In the genomic region with DNA sequence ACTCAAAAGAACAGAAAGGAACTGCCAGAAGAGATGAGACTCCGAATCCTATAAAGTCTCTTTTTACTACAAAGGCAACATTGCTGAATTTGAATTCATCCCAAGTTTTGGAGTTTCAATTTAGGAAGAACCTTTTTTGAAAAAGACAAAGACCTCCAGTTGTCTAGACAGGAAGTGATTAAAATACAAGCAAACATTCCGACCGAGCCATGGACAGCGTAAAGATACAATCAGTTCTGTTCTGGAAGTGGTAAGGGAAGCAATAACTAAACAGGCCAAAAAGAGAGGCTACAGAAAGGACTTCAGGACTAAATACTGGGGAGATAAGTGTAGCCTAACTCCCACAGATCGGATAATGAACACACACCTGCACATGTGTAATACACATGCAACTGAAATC, we compare ENCODE assay signal across 15 cellular contexts.
A peak's percentile ranks its signal among the peaks of the same experiment; 100 is the strongest.
DNase-seq lines count a peak whose midpoint lies in the region; ATAC-seq and TF ChIP-seq lines count a peak whose summit lies in the region.
"Had no signal": no experiment of that assay in that cellular context is flagged by ENCODE, and none has a peak within 500 bp of the region (broad histone marks: within the 10 kb centered on the region; RNA-seq: fewer than 3 reads in every experiment).

No MANE protein-coding gene starts in this region.

- H3K4me1 ChIP-seq in smooth muscle cell (ENCODE audit: low read depth) = no peaks in the 10 kb centered on the region

- no peak overlapping the region for H2AFZ ChIP-seq in smooth muscle cell (ENCODE audit: low read depth)

- peaks cover 7% of the 10 kb centered on the region for H4K20me1 ChIP-seq in smooth muscle cell (ENCODE audit: low read depth)

- H3K4me2 ChIP-seq in smooth muscle cell = peak overlapping the region; percentile 46

- WGBS in smooth muscle cell (ENCODE audit: low lambda C conversion rate) = 31% methylated on average over 5 of the region's 5 CpGs

- H3K9ac ChIP-seq in smooth muscle cell (ENCODE audit: low read depth) = peak overlapping the region; percentile 41

- no peaks in the 10 kb centered on the region for H3K4me1 Mint-ChIP-seq in activated T-cell treated with anti-CD3 and anti-CD28 coated beads, Interleukin-2, amount 50 U/mL, for 24 hours (ENCODE audit: low read depth)
- H3K4me1 Mint-ChIP-seq in activated T-cell treated with anti-CD3 and anti-CD28 coated beads, Interleukin-2, amount 50 U/mL, for 4 hours (ENCODE audit: low read depth) = no peaks in the 10 kb centered on the region
- H3K4me1 Mint-ChIP-seq in WTC11 = 0 out of 2 replicates have a peak, but pooled peaks cover 3% of the 10 kb centered on the region

- H3K9me3 ChIP-seq in smooth muscle cell (replicated peaks; ENCODE audit: low read depth) = no peaks in the 10 kb centered on the region
- H3K9me3 ChIP-seq: Peyer's patch had no signal

- H3K79me2 ChIP-seq in smooth muscle cell (ENCODE audit: low read depth) = peaks cover 3% of the 10 kb centered on the region

- peaks cover 89% of the 10 kb centered on the region for H3K36me3 Mint-ChIP-seq in activated T-cell treated with anti-CD3 and anti-CD28 coated beads, Interleukin-2, amount 50 U/mL, for 24 hours (ENCODE audit: low read depth)
- peaks cover 45% of the 10 kb centered on the region for H3K36me3 Mint-ChIP-seq in activated T-cell treated with anti-CD3 and anti-CD28 coated beads, Interleukin-2, amount 50 U/mL, for 4 hours (ENCODE audit: insufficient read depth)
- H3K36me3 Mint-ChIP-seq in WTC11 = peaks cover 72% of the 10 kb centered on the region

- peak overlapping the region; percentile 85 for H3K27ac ChIP-seq in smooth muscle cell (ENCODE audit: low read depth)

- TF ChIP-seq CTCF in WTC11 (IDR thresholded peaks at IDR 0.05) = no peak
- no peak for TF ChIP-seq CTCF in fibroblast of the aortic adventitia (IDR thresholded peaks at IDR 0.05; ENCODE audit: insufficient read depth, low read length)
- TF ChIP-seq CTCF in smooth muscle cell (IDR thresholded peaks at IDR 0.05; ENCODE audit: borderline replicate concordance, insufficient read depth, poor library complexity, severe bottlenecking) = no peak
- TF ChIP-seq CTCF in GM20000 (IDR thresholded peaks at IDR 0.05; ENCODE audit: extremely low read depth, missing control alignments) = no peak

- H3K4me3 ChIP-seq in fibroblast of the aortic adventitia (ENCODE audit: low read depth, low read length) (no peak overlapping the region), smooth muscle cell (no peak overlapping the region)
- H3K4me3 ChIP-seq: Peyer's patch had no signal

- no peak for ATAC-seq in activated T-cell treated with anti-CD3 and anti-CD28 coated beads, Interleukin-2, amount 50 U/mL, for 4 hours
- no peak for ATAC-seq in WTC11
- ATAC-seq in GM19324 (IDR thresholded peaks at IDR 0.05; ENCODE audit: low FRiP score, unreplicated experiment) = no peak

- no peaks in the 10 kb centered on the region for H3K9me3 Mint-ChIP-seq in activated T-cell treated with anti-CD3 and anti-CD28 coated beads, Interleukin-2, amount 50 U/mL, for 24 hours
- no peaks in the 10 kb centered on the region for H3K9me3 Mint-ChIP-seq in activated T-cell treated with anti-CD3 and anti-CD28 coated beads, Interleukin-2, amount 50 U/mL, for 4 hours
- H3K9me3 Mint-ChIP-seq in WTC11 = no peaks in the 10 kb centered on the region
- H3K9me3 Mint-ChIP-seq: T-helper 1 cell treated with Interleukin-12 subunit alpha and Interleukin-12 subunit beta and Interleukin-4 antibody, amounts not matched to agents 30 μg/mL and 1 μg/mL, for 36 hours had no signal

- H3K27me3 ChIP-seq in smooth muscle cell (ENCODE audit: low read depth) = no peaks in the 10 kb centered on the region
- H3K27me3 ChIP-seq: Peyer's patch had no signal

- peaks cover 16% of the 10 kb centered on the region for H3K36me3 ChIP-seq in smooth muscle cell (ENCODE audit: low read depth)

- H3K27ac Mint-ChIP-seq in activated T-cell treated with anti-CD3 and anti-CD28 coated beads, Interleukin-2, amount 50 U/mL, for 24 hours = peak overlapping the region; percentile 15
- peak overlapping the region; percentile 22; the same call in 1 of the 2 replicates for H3K27ac Mint-ChIP-seq in WTC11
- H3K27ac Mint-ChIP-seq: T-helper 1 cell treated with Interleukin-12 subunit alpha and Interleukin-12 subunit beta and Interleukin-4 antibody, amounts not matched to agents 30 μg/mL and 1 μg/mL, for 36 hours had no signal

- POLR2A ChIA-PET in WTC11 (lab: Charles Lee) = no interaction called here

- no peaks in the 10 kb centered on the region for H3K27me3 Mint-ChIP-seq in activated T-cell treated with anti-CD3 and anti-CD28 coated beads, Interleukin-2, amount 50 U/mL, for 24 hours
- H3K27me3 Mint-ChIP-seq in activated T-cell treated with anti-CD3 and anti-CD28 coated beads, Interleukin-2, amount 50 U/mL, for 4 hours (ENCODE audit: low read depth) = no peaks in the 10 kb centered on the region
- H3K27me3 Mint-ChIP-seq in WTC11 (ENCODE audit: low read depth) = no peaks in the 10 kb centered on the region

- H3F3A ChIP-seq in smooth muscle cell (ENCODE audit: low read depth) = peaks cover 17% of the 10 kb centered on the region

- CTCF ChIA-PET in WTC11 (lab: Charles Lee) = no interaction called here

- H3K4me3 Mint-ChIP-seq in activated T-cell treated with anti-CD3 and anti-CD28 coated beads, Interleukin-2, amount 50 U/mL, for 24 hours = no peak overlapping the region
- no peak overlapping the region for H3K4me3 Mint-ChIP-seq in activated T-cell treated with anti-CD3 and anti-CD28 coated beads, Interleukin-2, amount 50 U/mL, for 4 hours
- no peak overlapping the region for H3K4me3 Mint-ChIP-seq in WTC11
- H3K4me3 Mint-ChIP-seq: T-helper 1 cell treated with Interleukin-12 subunit alpha and Interleukin-12 subunit beta and Interleukin-4 antibody, amounts not matched to agents 30 μg/mL and 1 μg/mL, for 36 hours had no signal

- no peak for DNase-seq in activated T-cell treated with anti-CD3 and anti-CD28 coated beads, Interleukin-2, amount 50 U/mL, for 24 hours
- DNase-seq in activated T-cell treated with anti-CD3 and anti-CD28 coated beads, Interleukin-2, amount 50 U/mL, for 4 hours = no peak
- no peak for DNase-seq in WTC11 (ENCODE audit: low spot score)
- DNase-seq in fibroblast of the aortic adventitia (ENCODE audit: low read depth) = peak; percentile 19
- DNase-seq in smooth muscle cell (lab: John Stamatoyannopoulos, UW; ENCODE audit: unreplicated experiment) = no peak
- DNase-seq in GM20000 (ENCODE audit: low spot score) = no peak
- no peak for DNase-seq in AML-193 (lab: John Stamatoyannopoulos, UW)
- DNase-seq: activated CD4-positive, alpha-beta T cell treated with anti-CD3 and anti-CD28 coated beads for 1 hour; COR-L47; NCI-H1694; NCI-H446 treated with DMSO at 0.1 percent for 48 hours; stimulated activated CD4-positive, alpha-beta T cell treated with anti-CD3 and anti-CD28 coated beads, Interleukin-1b, Interleukin-23, amount 100 ng/mL, for 48 hours had no signal

TF ChIP-seq in WTC11, 78 proteins besides CTCF, POLR2A, EP300 and RAD21 (continues in another document):
- TF ChIP-seq GRHL2 (CRISPR knock-in tag; IDR thresholded peaks at IDR 0.05; ENCODE audit: insufficient replicate concordance, severe bottlenecking) (no peak), NR1H2 (CRISPR knock-in tag; IDR thresholded peaks at IDR 0.05) (no peak), ELF4 (CRISPR knock-in tag; IDR thresholded peaks at IDR 0.05; ENCODE audit: low read depth) (no peak), SOX15 (CRISPR knock-in tag; IDR thresholded peaks at IDR 0.05) (no peak), USF2 (CRISPR knock-in tag; IDR thresholded peaks at IDR 0.05) (no peak)
- TF ChIP-seq, protein P1, sequence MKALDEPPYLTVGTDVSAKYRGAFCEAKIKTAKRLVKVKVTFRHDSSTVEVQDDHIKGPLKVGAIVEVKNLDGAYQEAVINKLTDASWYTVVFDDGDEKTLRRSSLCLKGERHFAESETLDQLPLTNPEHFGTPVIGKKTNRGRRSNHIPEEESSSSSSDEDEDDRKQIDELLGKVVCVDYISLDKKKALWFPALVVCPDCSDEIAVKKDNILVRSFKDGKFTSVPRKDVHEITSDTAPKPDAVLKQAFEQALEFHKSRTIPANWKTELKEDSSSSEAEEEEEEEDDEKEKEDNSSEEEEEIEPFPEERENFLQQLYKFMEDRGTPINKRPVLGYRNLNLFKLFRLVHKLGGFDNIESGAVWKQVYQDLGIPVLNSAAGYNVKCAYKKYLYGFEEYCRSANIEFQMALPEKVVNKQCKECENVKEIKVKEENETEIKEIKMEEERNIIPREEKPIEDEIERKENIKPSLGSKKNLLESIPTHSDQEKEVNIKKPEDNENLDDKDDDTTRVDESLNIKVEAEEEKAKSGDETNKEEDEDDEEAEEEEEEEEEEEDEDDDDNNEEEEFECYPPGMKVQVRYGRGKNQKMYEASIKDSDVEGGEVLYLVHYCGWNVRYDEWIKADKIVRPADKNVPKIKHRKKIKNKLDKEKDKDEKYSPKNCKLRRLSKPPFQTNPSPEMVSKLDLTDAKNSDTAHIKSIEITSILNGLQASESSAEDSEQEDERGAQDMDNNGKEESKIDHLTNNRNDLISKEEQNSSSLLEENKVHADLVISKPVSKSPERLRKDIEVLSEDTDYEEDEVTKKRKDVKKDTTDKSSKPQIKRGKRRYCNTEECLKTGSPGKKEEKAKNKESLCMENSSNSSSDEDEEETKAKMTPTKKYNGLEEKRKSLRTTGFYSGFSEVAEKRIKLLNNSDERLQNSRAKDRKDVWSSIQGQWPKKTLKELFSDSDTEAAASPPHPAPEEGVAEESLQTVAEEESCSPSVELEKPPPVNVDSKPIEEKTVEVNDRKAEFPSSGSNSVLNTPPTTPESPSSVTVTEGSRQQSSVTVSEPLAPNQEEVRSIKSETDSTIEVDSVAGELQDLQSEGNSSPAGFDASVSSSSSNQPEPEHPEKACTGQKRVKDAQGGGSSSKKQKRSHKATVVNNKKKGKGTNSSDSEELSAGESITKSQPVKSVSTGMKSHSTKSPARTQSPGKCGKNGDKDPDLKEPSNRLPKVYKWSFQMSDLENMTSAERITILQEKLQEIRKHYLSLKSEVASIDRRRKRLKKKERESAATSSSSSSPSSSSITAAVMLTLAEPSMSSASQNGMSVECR (CRISPR knock-in tag; IDR thresholded peaks at IDR 0.05; ENCODE audit: borderline replicate concordance) = no peak
